8 cellular contexts compared by ENCODE assay signal in the genomic region with DNA sequence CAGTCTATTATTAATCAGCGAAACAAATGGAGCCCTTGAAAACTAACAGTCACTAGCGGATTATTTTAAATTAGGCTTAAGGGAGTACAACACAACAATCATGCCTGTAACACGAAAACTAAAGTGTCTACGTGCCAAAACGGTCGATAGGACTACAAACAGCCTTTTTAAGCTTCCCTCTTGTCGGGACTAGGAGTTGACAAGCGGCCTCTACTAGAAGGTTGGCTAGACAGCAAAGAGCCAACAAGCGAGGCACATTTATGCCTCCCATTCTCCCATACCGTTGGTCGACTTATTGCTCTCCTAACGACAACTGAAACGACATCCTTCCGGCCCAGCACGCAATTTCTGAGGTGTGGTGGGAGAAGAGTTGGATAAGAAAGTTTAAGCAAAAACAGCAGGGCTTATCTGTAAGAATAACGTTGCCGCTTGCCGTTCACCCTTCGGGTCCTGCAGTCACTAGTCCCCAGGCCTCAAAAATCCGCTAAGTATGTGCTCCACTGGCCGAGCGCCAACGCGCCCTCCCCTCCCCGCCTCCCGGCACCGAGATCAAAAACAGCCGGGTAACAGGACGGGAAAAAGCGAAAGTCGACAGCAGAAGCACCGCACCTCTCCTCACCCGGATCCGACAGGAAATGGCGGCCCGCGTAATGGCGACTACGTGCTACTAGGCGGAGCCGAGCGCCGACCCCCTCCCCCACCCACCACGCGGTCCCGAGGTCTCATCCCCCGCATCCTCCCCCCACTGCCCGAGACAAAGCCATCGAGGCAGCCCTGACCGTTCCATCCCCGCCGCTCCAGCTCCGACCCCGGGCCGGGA. TPM values are rescaled to one million over a fixed set of nuclear protein-coding genes. Genes with fewer than 3 reads are reported as not detected.
DNase-seq lines count a peak whose midpoint lies in the region; ATAC-seq and TF ChIP-seq lines count a peak whose summit lies in the region.

No MANE protein-coding gene starts in this region.

- ATAC-seq in GM19455 (IDR thresholded peaks at IDR 0.05; ENCODE audit: unreplicated experiment) (peak; percentile 23), gastroesophageal sphincter (peak; percentile 31)

- H3K79me2 ChIP-seq in Karpas-422 (ENCODE audit: low read length) = peaks cover 94% of the 10 kb centered on the region

- no peaks in the 10 kb centered on the region for H3K9me3 Mint-ChIP-seq in activated naive CD4-positive, alpha-beta T cell treated with anti-CD3 and anti-CD28 coated beads, Interleukin-2, amount 10 ng/mL, durations not matched to agents 7 days and 5 days

- peaks cover 56% of the 10 kb centered on the region for H3K4me1 Mint-ChIP-seq in activated naive CD4-positive, alpha-beta T cell treated with anti-CD3 and anti-CD28 coated beads, Interleukin-2, amount 10 ng/mL, durations not matched to agents 7 days and 5 days

- no peak for TF ChIP-seq POLR2A in gastroesophageal sphincter (IDR thresholded peaks at IDR 0.05)

- H3K27ac Mint-ChIP-seq in activated naive CD4-positive, alpha-beta T cell treated with anti-CD3 and anti-CD28 coated beads, Interleukin-2, amount 10 ng/mL, durations not matched to agents 7 days and 5 days = peak overlapping the region; percentile 99

- peak overlapping the region; percentile 98 for H3K4me3 Mint-ChIP-seq in activated naive CD4-positive, alpha-beta T cell treated with anti-CD3 and anti-CD28 coated beads, Interleukin-2, amount 10 ng/mL, durations not matched to agents 7 days and 5 days

- H3K27me3 Mint-ChIP-seq in activated naive CD4-positive, alpha-beta T cell treated with anti-CD3 and anti-CD28 coated beads, Interleukin-2, amount 10 ng/mL, durations not matched to agents 7 days and 5 days = peaks cover 4% of the 10 kb centered on the region

- TF ChIP-seq CTCF in BJ (IDR thresholded peaks at IDR 0.05; ENCODE audit: insufficient read depth, low read depth, low read length) = no peak
- TF ChIP-seq CTCF in gastroesophageal sphincter (IDR thresholded peaks at IDR 0.05) = no peak
- no peak for TF ChIP-seq CTCF in neutrophil (IDR thresholded peaks at IDR 0.05)

- H3K27me3 ChIP-seq in BJ (ENCODE audit: control insufficient read depth, insufficient read depth, low read length) (no peaks in the 10 kb centered on the region), Karpas-422 (ENCODE audit: low read length) (no peaks in the 10 kb centered on the region), gastroesophageal sphincter (no peaks in the 10 kb centered on the region), neutrophil (no peaks in the 10 kb centered on the region)

- H3K9me2 ChIP-seq in Karpas-422 (replicated peaks; ENCODE audit: insufficient read depth, low read length) = no peaks in the 10 kb centered on the region

- no peak overlapping the region for H2AFZ ChIP-seq in Karpas-422 (ENCODE audit: low read length)

- POLR2A ChIA-PET in BJ (lab: Charles Lee) = interaction anchor here (0.6 to 1.0 kb wide), 3 partner anchors 45 to 203 kb away, joined by 3 to 5 read pairs (median 4); no protein-coding TSS in a partner anchor

- no peak for TF ChIP-seq EP300 in gastroesophageal sphincter (IDR thresholded peaks at IDR 0.05)

- no peak for DNase-seq in BJ (ENCODE audit: low read depth)
- DNase-seq in Karpas-422 = peak; percentile 94
- DNase-seq in SK-N-MC (ENCODE audit: low read depth, low spot score) = no peak
- peak; percentile 94 for DNase-seq in activated naive CD4-positive, alpha-beta T cell treated with anti-CD3 and anti-CD28 coated beads, Interleukin-2, amount 10 ng/mL, durations not matched to agents 7 days and 5 days
- DNase-seq in stromal cell of bone marrow (ENCODE audit: low read depth) = peak; percentile 51

- H3K4me1 ChIP-seq in Karpas-422 (ENCODE audit: low read length) (peaks cover 44% of the 10 kb centered on the region), gastroesophageal sphincter (peaks cover 0 to 67% (median 17%) of the 10 kb centered on the region in 3 donors), neutrophil (ENCODE audit: control insufficient read depth in 1 of 2, insufficient read depth in 1 of 2, low read depth in 1 of 2, low read length in 1 of 2) (peaks cover 37 to 46% of the 10 kb centered on the region in 2 experiments)

- H3K36me3 ChIP-seq in BJ (ENCODE audit: control insufficient read depth, insufficient read depth, low read length) (peaks cover 11% of the 10 kb centered on the region), Karpas-422 (ENCODE audit: insufficient read depth, low read length) (peaks cover 52% of the 10 kb centered on the region), SK-N-MC (ENCODE audit: insufficient read depth, low read length) (peaks cover 52% of the 10 kb centered on the region), gastroesophageal sphincter (peaks cover 13 to 34% of the 10 kb centered on the region in 2 donors), neutrophil (peaks cover 38% of the 10 kb centered on the region)

- H4K20me1 ChIP-seq in Karpas-422 (ENCODE audit: insufficient read depth, low read depth, low read length) = peaks cover 52% of the 10 kb centered on the region

- H3K9ac ChIP-seq in Karpas-422 (ENCODE audit: low read length) (peak overlapping the region; percentile 100), SK-N-MC (ENCODE audit: insufficient read length) (peak overlapping the region; percentile 99)

- CTCF ChIA-PET in BJ (lab: Yijun Ruan, JAX) = interaction anchor here (0.8 to 1.8 kb wide), 4 partner anchors 193 to 336 kb away, joined by 3 to 13 read pairs (median 6); no protein-coding TSS in a partner anchor
- CTCF ChIA-PET in activated naive CD4-positive, alpha-beta T cell treated with anti-CD3 and anti-CD28 coated beads, Interleukin-2, amount 10 ng/mL, durations not matched to agents 7 days and 5 days (lab: Charles Lee) = interaction anchor here (0.5 to 1.8 kb wide), 3 partner anchors 282 to 314 kb away, joined by 3 to 6 read pairs (median 5); no protein-coding TSS in a partner anchor

- peak overlapping the region; percentile 94 for H3K27ac ChIP-seq in Karpas-422 (ENCODE audit: low read length)
- peak overlapping the region; percentile 98 for H3K27ac ChIP-seq in SK-N-MC
- peak overlapping the region; percentile 97 to 99 (median 98) for H3K27ac ChIP-seq in gastroesophageal sphincter
- H3K27ac ChIP-seq in neutrophil = peak overlapping the region; percentile 98

- 0 to 1% methylated on average over 16 to 17 of the region's 55 CpGs for WGBS in gastroesophageal sphincter (ENCODE audit: low coverage in 1 of 2), 2 donors

- H3K9me3 ChIP-seq in Karpas-422 (ENCODE audit: low read length) = no peaks in the 10 kb centered on the region
- H3K9me3 ChIP-seq in SK-N-MC (ENCODE audit: low read depth, low read length) = no peaks in the 10 kb centered on the region
- H3K9me3 ChIP-seq in gastroesophageal sphincter = no peaks in the 10 kb centered on the region
- no peaks in the 10 kb centered on the region for H3K9me3 ChIP-seq in neutrophil

- H3K36me3 Mint-ChIP-seq in activated naive CD4-positive, alpha-beta T cell treated with anti-CD3 and anti-CD28 coated beads, Interleukin-2, amount 10 ng/mL, durations not matched to agents 7 days and 5 days = peaks cover 60% of the 10 kb centered on the region

- H3K4me3 ChIP-seq in BJ (ENCODE audit: low read depth, low read length) (peak overlapping the region; percentile 100), Karpas-422 (ENCODE audit: low read length) (peak overlapping the region; percentile 91), SK-N-MC (peak overlapping the region; percentile 97), gastroesophageal sphincter (peak overlapping the region; percentile 72 to 95), neutrophil (ENCODE audit: low read depth in 1 of 2, low read length in 1 of 2) (peak overlapping the region; percentile 98 to 99)

- peak overlapping the region; percentile 77 for H3K4me2 ChIP-seq in Karpas-422 (ENCODE audit: low read depth, low read length, poor library complexity, severe bottlenecking)

RNA-seq across cellular contexts. Expression of a gene that starts 0.8 kb away (rescaled TPM):
- polyA plus RNA-seq in BJ (2011; rRNA removed) = 343 and 549 TPM in 2 replicates
- 291 and 430 TPM in 2 replicates for polyA minus RNA-seq in BJ (2011; rRNA and poly(A)+ RNA removed)
- total RNA-seq in Karpas-422 (2014; rRNA removed; shearing (Covaris generic); ENCODE audit: low replicate concordance) = 513 and 558 TPM in 2 replicates
- total RNA-seq in gastroesophageal sphincter = 100 to 1,000 TPM; 493 to 609 (median 561) TPM

RNA-seq across cellular contexts. Expression of a gene that starts 1.4 kb away (rescaled TPM):
- 0.76 and 2.6 TPM in 2 replicates for polyA plus RNA-seq in BJ (2011; rRNA removed)
- 1.4 and 3.2 TPM in 2 replicates for polyA minus RNA-seq in BJ (2011; rRNA and poly(A)+ RNA removed)
- total RNA-seq in Karpas-422 (2014; rRNA removed; shearing (Covaris generic); ENCODE audit: low replicate concordance) = 5.3 and 14.9 TPM in 2 replicates
- 10 to 100 TPM in 1 of 4 donors, 1 to 10 TPM in 3; 2.8 to 17.6 (median 4.5) TPM for total RNA-seq in gastroesophageal sphincter

RNA-seq across cellular contexts. Expression of a gene that starts 58.0 kb away (rescaled TPM):
- polyA plus RNA-seq in BJ (2011; rRNA removed) = 0.54 and 1.5 TPM in 2 replicates
- polyA minus RNA-seq in BJ (2011; rRNA and poly(A)+ RNA removed) = 0.77 and 1.6 TPM in 2 replicates
- 6.5 and 7.6 TPM in 2 replicates for total RNA-seq in Karpas-422 (2014; rRNA removed; shearing (Covaris generic); ENCODE audit: low replicate concordance)
- total RNA-seq in gastroesophageal sphincter = 1 to 10 TPM; 3.9 to 6.9 (median 5.6) TPM

Comparison
In these comparisons a context has a peak if more than half of its experiments do, and no peak if none do; other contexts are left out.
1. DNase-seq: peak in Karpas-422 (single experiment), activated naive CD4-positive, alpha-beta T cell treated with anti-CD3 and anti-CD28 coated beads, Interleukin-2, amount 10 ng/mL, durations not matched to agents 7 days and 5 days (single experiment) and stromal cell of bone marrow (single experiment); none in BJ (single experiment) and SK-N-MC (single experiment).
2. Peak in every context shown above with its lines, with median percentiles within 50 percentile points of each other: H3K4me3 ChIP-seq and H3K27ac ChIP-seq.